ENCODE assay signal across 8 cellular contexts in genomic region chr2:233418761-233419625, GRCh38.
DNase-seq lines count a peak whose midpoint lies in the region; ATAC-seq and TF ChIP-seq lines count a peak whose summit lies in the region.

No MANE protein-coding gene starts in this region.

- in situ Hi-C loops in GM23248 (cut with MboI): no loop called here

- H3K4me3 Mint-ChIP-seq in nephron progenitor cell: no peak overlapping the region

- H3F3A ChIP-seq in GM23248 (ENCODE audit: insufficient read depth): peaks cover 11% of the 10 kb centered on the region

- H3K9me3 ChIP-seq in colonic mucosa: no peaks in the 10 kb centered on the region
- no peaks in the 10 kb centered on the region for H3K9me3 ChIP-seq in GM23248 (ENCODE audit: low read depth)

- H3K36me3 Mint-ChIP-seq in nephron progenitor cell (ENCODE audit: low read depth): peaks cover 34% of the 10 kb centered on the region

- peak; percentile 34 for ATAC-seq in HG02588 (IDR thresholded peaks at IDR 0.05; ENCODE audit: unreplicated experiment)

- peak overlapping the region; percentile 86 for H3K27ac Mint-ChIP-seq in nephron progenitor cell

- H2AFZ ChIP-seq in GM23248: no peak overlapping the region

- peak overlapping the region; percentile 84 for H3K27ac ChIP-seq in colonic mucosa
- H3K27ac ChIP-seq in GM23248: no peak overlapping the region

- H3K27me3 ChIP-seq in colonic mucosa (no peaks in the 10 kb centered on the region), GM23248 (replicated peaks; ENCODE audit: insufficient read depth) (no peaks in the 10 kb centered on the region)

- no peaks in the 10 kb centered on the region for H4K20me1 ChIP-seq in GM23248 (ENCODE audit: insufficient read depth)

- intact Hi-C loops in colonic mucosa (cut with DNase I): no loop called here

- H3K36me3 ChIP-seq in colonic mucosa (no peaks in the 10 kb centered on the region), GM23248 (ENCODE audit: low read depth) (no peaks in the 10 kb centered on the region)

- H3K4me1 ChIP-seq in colonic mucosa (peaks cover 35% of the 10 kb centered on the region), GM23248 (ENCODE audit: insufficient read depth) (peaks cover 18% of the 10 kb centered on the region)

- no peaks in the 10 kb centered on the region for H3K9me2 ChIP-seq in GM23248 (ENCODE audit: insufficient read depth)

- peaks cover 17% of the 10 kb centered on the region for H3K27me3 Mint-ChIP-seq in nephron progenitor cell (ENCODE audit: low read depth, poor library complexity)

- H3K9ac ChIP-seq in colonic mucosa (ENCODE audit: low read depth in 2 of 2, low read length in 2 of 2): peak overlapping the region in 1 of 2 donors; percentile 56
- H3K9ac ChIP-seq in GM23248: no peak overlapping the region

- H3K4me3 ChIP-seq in GM12865 (ENCODE audit: low read depth, low read length) (peak overlapping the region; percentile 61), colonic mucosa (no peak overlapping the region), GM23248 (no peak overlapping the region)

- DNase-seq in GM12865 (ENCODE audit: low read depth) (peak; percentile 84), SHP77 (lab: John Stamatoyannopoulos, UW) (peak; percentile 69 to 79), colonic mucosa (no peak), nephron progenitor cell (no peak), pons (ENCODE audit: low spot score) (no peak), GM23248 (no peak), COR-L47 (lab: John Stamatoyannopoulos, UW) (no peak)

- H3K4me2 ChIP-seq in GM23248 (ENCODE audit: unreplicated experiment): no peak overlapping the region

- TF ChIP-seq CTCF in GM12865 (IDR thresholded peaks at IDR 0.05; ENCODE audit: insufficient read depth, low read depth, low read length, missing control alignments) (no peak), colonic mucosa (IDR thresholded peaks at IDR 0.05) (no peak), nephron progenitor cell (IDR thresholded peaks at IDR 0.05) (no peak)

- H3K79me2 ChIP-seq in GM23248 (ENCODE audit: insufficient read depth): no peaks in the 10 kb centered on the region

- WGBS in GM23248 (ENCODE audit: low coverage in 1 of 2, low lambda C conversion rate in 2 of 2, missing lambda C conversion rate in 2 of 2), 2 experiments: 92 to 96% methylated on average over 19 of the region's 19 CpGs

- no peaks in the 10 kb centered on the region for H3K9me3 Mint-ChIP-seq in nephron progenitor cell

- peaks cover 41% of the 10 kb centered on the region for H3K4me1 Mint-ChIP-seq in nephron progenitor cell

Comparison
In these comparisons a context has a peak if more than half of its experiments do, and no peak if none do; other contexts are left out.
1. DNase-seq: peak in GM12865 (single experiment) and SHP77 (2 of 2); none in colonic mucosa (single experiment), nephron progenitor cell (single experiment), pons (single experiment), GM23248 (single experiment) and COR-L47 (single experiment).